ENCODE assay signal across 11 cellular contexts in the genomic region with DNA sequence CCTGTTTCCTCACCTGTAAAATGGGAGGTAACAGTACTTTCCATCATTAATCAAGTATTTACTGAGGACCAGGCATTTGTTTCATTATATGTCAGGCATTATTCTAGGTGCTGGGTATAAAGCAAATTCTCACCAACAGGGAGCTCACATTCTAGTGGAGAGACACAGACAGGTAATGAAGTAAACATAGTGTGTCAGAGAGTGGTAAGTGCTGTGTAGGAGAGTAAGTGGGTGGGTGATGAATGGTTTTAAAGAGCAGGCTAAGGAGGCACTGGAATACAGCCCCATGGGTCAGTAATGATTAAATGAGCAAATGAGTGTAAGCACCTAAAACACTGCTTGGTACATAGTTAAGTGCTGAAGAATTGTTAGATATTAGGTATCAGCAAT.
DNase-seq lines count a peak whose midpoint lies in the region; ATAC-seq and TF ChIP-seq lines count a peak whose summit lies in the region.
"Had no signal": no experiment of that assay in that cellular context is flagged by ENCODE, and none has a peak within 500 bp of the region (broad histone marks: within the 10 kb centered on the region; RNA-seq: fewer than 3 reads in every experiment).

No MANE protein-coding gene starts in this region.

- peaks cover 9% of the 10 kb centered on the region for H3K4me1 ChIP-seq in CD8-positive, alpha-beta T cell (ENCODE audit: insufficient read depth, low read length)
- H3K4me1 ChIP-seq: body of pancreas had no signal

- CTCF ChIA-PET in CD8-positive, alpha-beta T cell (lab: Charles Lee): interaction anchor here (0.7 to 1.3 kb wide), 3 partner anchors 24 to 189 kb away, joined by 3 to 4 read pairs (median 3); no protein-coding TSS in a partner anchor

- no peak overlapping the region for H3K4me3 ChIP-seq in CD8-positive, alpha-beta T cell (ENCODE audit: low read depth, low read length)
- H3K4me3 ChIP-seq: body of pancreas, GM23338 had no signal

- H3K9me3 ChIP-seq in CD8-positive, alpha-beta T cell (ENCODE audit: low read length): no peaks in the 10 kb centered on the region
- H3K9me3 ChIP-seq: body of pancreas had no signal

- POLR2A ChIA-PET in CD8-positive, alpha-beta T cell (lab: Charles Lee): no interaction called here

- DNase-seq in CD8-positive, alpha-beta T cell: no peak
- DNase-seq in central memory CD8-positive, alpha-beta T cell (ENCODE audit: low spot score in 2 of 2): no peak
- DNase-seq in natural killer cell treated with Interleukin-12 subunit alpha and Interleukin-12 subunit beta and Interleukin-15 and Interleukin-18, amount 100 ng/mL, for 72 hours (ENCODE audit: low spot score): no peak
- no peak for DNase-seq in globus pallidus (ENCODE audit: low spot score)
- DNase-seq in OCI-M1 (lab: John Stamatoyannopoulos, UW): no peak
- DNase-seq: body of pancreas; effector CD8-positive, alpha-beta T cell; NCI-H187 had no signal

- peak; percentile 25 for ATAC-seq in CD8-positive, alpha-beta T cell
- ATAC-seq in GM21529 (IDR thresholded peaks at IDR 0.05; ENCODE audit: unreplicated experiment) (peak; percentile 6), GM19467 (IDR thresholded peaks at IDR 0.05; ENCODE audit: unreplicated experiment) (no peak)
- no peak for ATAC-seq in central memory CD8-positive, alpha-beta T cell (replicated peaks; ENCODE audit: extremely low read depth, poor library complexity, severe bottlenecking)
- no peak for ATAC-seq in natural killer cell treated with Interleukin-12 subunit alpha and Interleukin-12 subunit beta and Interleukin-15 and Interleukin-18, amount 100 ng/mL, for 72 hours
- ATAC-seq: body of pancreas, GM23338 had no signal

- no peaks in the 10 kb centered on the region for H3K9me3 Mint-ChIP-seq in CD8-positive, alpha-beta T cell
- H3K9me3 Mint-ChIP-seq in central memory CD8-positive, alpha-beta T cell: no peaks in the 10 kb centered on the region
- H3K9me3 Mint-ChIP-seq in natural killer cell treated with Interleukin-12 subunit alpha and Interleukin-12 subunit beta and Interleukin-15 and Interleukin-18, amount 100 ng/mL, for 72 hours: no peaks in the 10 kb centered on the region
- H3K9me3 Mint-ChIP-seq: GM23338 had no signal

- H3K27ac Mint-ChIP-seq in CD8-positive, alpha-beta T cell: no peak overlapping the region
- peak overlapping the region; percentile 80 for H3K27ac Mint-ChIP-seq in central memory CD8-positive, alpha-beta T cell (ENCODE audit: low read depth)
- H3K27ac Mint-ChIP-seq in natural killer cell treated with Interleukin-12 subunit alpha and Interleukin-12 subunit beta and Interleukin-15 and Interleukin-18, amount 100 ng/mL, for 72 hours: peak overlapping the region; percentile 36 to 87
- H3K27ac Mint-ChIP-seq: GM23338 had no signal

- peaks cover 19% of the 10 kb centered on the region for H3K4me1 Mint-ChIP-seq in CD8-positive, alpha-beta T cell (ENCODE audit: low read depth)
- H3K4me1 Mint-ChIP-seq in central memory CD8-positive, alpha-beta T cell: peaks cover 22% of the 10 kb centered on the region
- H3K4me1 Mint-ChIP-seq in natural killer cell treated with Interleukin-12 subunit alpha and Interleukin-12 subunit beta and Interleukin-15 and Interleukin-18, amount 100 ng/mL, for 72 hours (ENCODE audit: low read depth in 2 of 2): peaks cover 24 to 26% of the 10 kb centered on the region in 2 donors

- H3K36me3 Mint-ChIP-seq in CD8-positive, alpha-beta T cell: no peaks in the 10 kb centered on the region
- no peaks in the 10 kb centered on the region for H3K36me3 Mint-ChIP-seq in central memory CD8-positive, alpha-beta T cell (ENCODE audit: insufficient read depth)
- H3K36me3 Mint-ChIP-seq in natural killer cell treated with Interleukin-12 subunit alpha and Interleukin-12 subunit beta and Interleukin-15 and Interleukin-18, amount 100 ng/mL, for 72 hours: no peaks in the 10 kb centered on the region

- H3K27me3 ChIP-seq in CD8-positive, alpha-beta T cell (ENCODE audit: insufficient read depth, low read length): no peaks in the 10 kb centered on the region
- H3K27me3 ChIP-seq: body of pancreas had no signal

- no peak overlapping the region for H3K4me3 Mint-ChIP-seq in CD8-positive, alpha-beta T cell
- peak overlapping the region; percentile 33 for H3K4me3 Mint-ChIP-seq in central memory CD8-positive, alpha-beta T cell
- peak overlapping the region; percentile 13 for H3K4me3 Mint-ChIP-seq in natural killer cell treated with Interleukin-12 subunit alpha and Interleukin-12 subunit beta and Interleukin-15 and Interleukin-18, amount 100 ng/mL, for 72 hours
- H3K4me3 Mint-ChIP-seq: GM23338 had no signal

- H3K27ac ChIP-seq in CD8-positive, alpha-beta T cell (ENCODE audit: low read depth, low read length): no peak overlapping the region
- H3K27ac ChIP-seq: body of pancreas had no signal

- intact Hi-C loops in CD8-positive, alpha-beta T cell (cut with DNase I, micrococcal nuclease): loop anchor here (10.0 kb wide), 1 partner anchor 514 kb away; no protein-coding TSS in a partner anchor

- H3K36me3 ChIP-seq in CD8-positive, alpha-beta T cell (ENCODE audit: insufficient read depth, low read length): no peaks in the 10 kb centered on the region

- no peaks in the 10 kb centered on the region for H3K27me3 Mint-ChIP-seq in CD8-positive, alpha-beta T cell (ENCODE audit: low read depth)
- H3K27me3 Mint-ChIP-seq in central memory CD8-positive, alpha-beta T cell: no peaks in the 10 kb centered on the region
- peaks cover 0 to 3% of the 10 kb centered on the region in 2 donors for H3K27me3 Mint-ChIP-seq in natural killer cell treated with Interleukin-12 subunit alpha and Interleukin-12 subunit beta and Interleukin-15 and Interleukin-18, amount 100 ng/mL, for 72 hours

- TF ChIP-seq CTCF in CD8-positive, alpha-beta T cell (IDR thresholded peaks at IDR 0.05): no peak

Comparison
In these comparisons a context has a peak if more than half of its experiments do, and no peak if none do; other contexts are left out.
1. ATAC-seq: peak in CD8-positive, alpha-beta T cell (single experiment) and GM21529 (single experiment); none in central memory CD8-positive, alpha-beta T cell (single experiment), natural killer cell treated with Interleukin-12 subunit alpha and Interleukin-12 subunit beta and Interleukin-15 and Interleukin-18, amount 100 ng/mL, for 72 hours (0 of 2) and GM19467 (single experiment).